21 cellular contexts compared by ENCODE assay signal in the genomic region with DNA sequence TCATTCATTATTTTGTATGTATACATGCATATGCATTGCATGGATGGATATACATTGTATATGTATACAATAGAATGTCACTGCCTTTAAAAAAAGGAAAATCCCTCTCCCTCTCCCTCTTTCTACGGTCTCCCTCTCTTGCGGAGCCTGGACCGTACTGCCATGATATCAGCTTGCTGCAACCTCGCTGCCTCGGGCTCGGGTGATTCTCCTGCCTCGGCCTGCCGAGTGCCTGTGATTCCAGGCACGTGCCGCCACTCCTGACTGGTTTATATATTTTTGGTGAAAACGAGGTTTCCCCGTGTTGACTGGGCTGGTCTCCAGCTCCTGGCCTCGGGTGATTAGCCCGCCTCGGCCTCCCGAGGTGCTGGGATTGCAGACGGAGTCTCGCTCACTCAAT.
"Had no signal": no experiment of that assay in that cellular context is flagged by ENCODE, and none has a peak within 500 bp of the region (broad histone marks: within the 10 kb centered on the region; RNA-seq: fewer than 3 reads in every experiment).

No MANE protein-coding gene starts in this region.

- H3K36me3 ChIP-seq: colonic mucosa, esophagus muscularis mucosa, gastroesophageal sphincter, heart right ventricle, left lung, lower lobe of right lung had no signal

- H3K4me3 ChIP-seq: colonic mucosa, esophagus muscularis mucosa, gastroesophageal sphincter, heart right ventricle, left lung, lower lobe of right lung had no signal

- H3K27ac ChIP-seq: colonic mucosa, esophagus muscularis mucosa, foreskin keratinocyte, gastroesophageal sphincter, heart right ventricle, left lung, lower lobe of right lung had no signal

- ATAC-seq: effector memory CD8-positive, alpha-beta T cell; foreskin keratinocyte; gastroesophageal sphincter; heart right ventricle; left cardiac atrium; left lung; left ventricle myocardium superior; lower lobe of right lung had no signal

- H3K27me3 Mint-ChIP-seq: dendritic cell treated with granulocyte-macrophage colony-stimulating factor and Interleukin-4, amounts not matched to agents 40 ng/mL and 50 ng/mL, for 4 days; effector memory CD8-positive, alpha-beta T cell had no signal

- H3K4me3 Mint-ChIP-seq: dendritic cell treated with granulocyte-macrophage colony-stimulating factor and Interleukin-4, amounts not matched to agents 40 ng/mL and 50 ng/mL, for 4 days; effector memory CD8-positive, alpha-beta T cell had no signal

- FAIRE-seq: endothelial cell of umbilical vein, frontal cortex, islet of Langerhans, keratinocyte had no signal

- H3K27me3 ChIP-seq: colonic mucosa, esophagus muscularis mucosa, foreskin keratinocyte, gastroesophageal sphincter, heart right ventricle, left lung had no signal

- H3K4me1 ChIP-seq: colonic mucosa, esophagus muscularis mucosa, left lung, lower lobe of right lung had no signal

- H3K27ac Mint-ChIP-seq: dendritic cell treated with granulocyte-macrophage colony-stimulating factor and Interleukin-4, amounts not matched to agents 40 ng/mL and 50 ng/mL, for 4 days; effector memory CD8-positive, alpha-beta T cell had no signal

- DNase-seq: colonic mucosa; cortex of kidney; effector CD8-positive, alpha-beta T cell; effector memory CD8-positive, alpha-beta T cell; foreskin keratinocyte; head of caudate nucleus; heart right ventricle; hippocampal formation; left cardiac atrium; left lung; left ventricle myocardium superior; lower lobe of right lung; mesenchymal stem cell; midbrain had no signal

- H3K9me3 ChIP-seq: colonic mucosa, esophagus muscularis mucosa, left lung had no signal
